21 cellular contexts compared by ENCODE assay signal in the genomic region with DNA sequence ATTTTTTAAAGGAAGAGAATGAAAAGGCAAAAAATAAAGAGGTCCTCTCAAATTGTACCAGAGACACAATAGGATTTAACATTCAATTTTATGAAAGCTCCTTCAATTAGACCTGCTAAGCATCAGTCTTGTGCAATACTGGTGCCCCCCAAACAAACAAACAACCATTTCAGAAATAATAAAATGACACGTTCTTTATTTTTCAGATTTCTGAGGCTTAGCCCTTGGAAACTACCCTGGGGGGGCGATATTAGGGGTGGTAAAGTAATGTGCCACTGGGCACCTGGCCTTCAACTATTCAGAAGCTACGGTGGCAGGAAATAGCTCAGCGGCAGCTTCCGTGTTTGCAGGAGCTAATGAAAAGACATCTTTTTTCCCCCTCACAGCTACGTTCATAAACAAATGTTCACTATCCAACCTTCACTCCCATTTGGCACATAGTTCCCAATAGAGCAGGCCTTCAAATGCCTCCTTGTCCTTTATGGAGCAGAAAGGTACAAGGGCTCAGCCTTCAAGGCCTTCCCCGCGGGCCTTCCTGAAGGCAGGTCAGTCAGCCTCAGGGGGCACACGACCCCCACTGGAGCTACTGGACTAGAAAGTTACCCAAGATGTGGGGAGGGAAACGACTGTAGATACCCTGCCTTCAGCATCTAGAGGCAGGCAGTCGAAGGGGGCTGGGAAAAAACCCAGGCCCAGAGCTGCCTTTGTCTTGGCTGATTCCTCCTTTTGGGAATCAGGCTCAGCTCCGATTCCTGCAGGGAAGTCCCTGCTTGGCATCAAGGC. TPM values are rescaled to one million over a fixed set of nuclear protein-coding genes. Genes with fewer than 3 reads are reported as not detected.
DNase-seq lines count a peak whose midpoint lies in the region; ATAC-seq, FAIRE-seq and TF ChIP-seq lines count a peak whose summit lies in the region.
"Had no signal": no experiment of that assay in that cellular context is flagged by ENCODE, and none has a peak within 500 bp of the region (broad histone marks: within the 10 kb centered on the region; RNA-seq: fewer than 3 reads in every experiment).

No MANE protein-coding gene starts in this region.

- peaks cover 7% of the 10 kb centered on the region; the same call in 1 of the 2 replicates for H3K27me3 Mint-ChIP-seq in H9 (ENCODE audit: low read depth)

- TF ChIP-seq EP300 in H1 (IDR thresholded peaks at IDR 0.05; ENCODE audit: borderline replicate concordance in 1 of 2, low read depth in 2 of 2, low read length in 2 of 2): no peak

- H3K23ac ChIP-seq in H9 (ENCODE audit: insufficient read length, low read depth, low read length) (no peak overlapping the region), H1 (ENCODE audit: insufficient read length) (no peak overlapping the region)

- H3K56ac ChIP-seq in H9 (ENCODE audit: insufficient read length, low read depth, low read length) (no peak overlapping the region), H1 (replicated peaks; ENCODE audit: insufficient read length, low read depth, low read length) (no peak overlapping the region)

- H3K79me1 ChIP-seq in H9 (ENCODE audit: insufficient read depth, low read depth, low read length, poor library complexity, severe bottlenecking) (no peaks in the 10 kb centered on the region), H1 (ENCODE audit: low read depth, low read length) (no peaks in the 10 kb centered on the region)

- H3K36me3 ChIP-seq in SJCRH30 (no peaks in the 10 kb centered on the region), H1 (ENCODE audit: control insufficient read depth in 2 of 4, insufficient read depth in 4 of 4, low read length in 3 of 4) (no peaks in the 10 kb centered on the region)
- H3K36me3 ChIP-seq: suprapubic skin had no signal

- peaks cover 12 to 16% of the 10 kb centered on the region in 2 experiments for H3K4me1 Mint-ChIP-seq in H9

- no peaks in the 10 kb centered on the region; the same call in 1 of the 2 replicates for H3K4me1 ChIP-seq in H9 (ENCODE audit: insufficient read depth, low read length)
- H3K4me1 ChIP-seq in SJCRH30: peaks cover 9% of the 10 kb centered on the region
- peaks cover 0 to 3% (median 2%) of the 10 kb centered on the region in 4 experiments; a peak in 3 of 7 replicates for H3K4me1 ChIP-seq in H1 (replicated peaks in 1 of 4; ENCODE audit: control insufficient read depth in 3 of 4, insufficient read depth in 4 of 4, low read length in 3 of 4)
- H3K4me1 ChIP-seq: suprapubic skin had no signal

- H3K9ac ChIP-seq in H9 (ENCODE audit: extremely low read depth, insufficient read length, low read length) (no peak overlapping the region), H1 (replicated peaks in 1 of 4; ENCODE audit: extremely low read depth in 1 of 4, low read depth in 3 of 4, low read length in 3 of 4) (no peak overlapping the region)

- no peaks in the 10 kb centered on the region for H3K36me3 Mint-ChIP-seq in H9 (ENCODE audit: insufficient read depth in 1 of 3, low read depth in 3 of 3)
- H3K36me3 Mint-ChIP-seq: activated CD4-positive, alpha-beta memory T cell treated with anti-CD3 and anti-CD28 coated beads for 36 hours had no signal

- no peak overlapping the region for H3K4me2 ChIP-seq in H9 (ENCODE audit: insufficient read depth, insufficient read length, low read length)
- H3K4me2 ChIP-seq in H1 (ENCODE audit: insufficient read depth in 1 of 2, low read depth in 2 of 2, low read length in 2 of 2): no peak overlapping the region

- no peaks in the 10 kb centered on the region for H3K27me3 ChIP-seq in H9 (ENCODE audit: insufficient read depth, low read length)
- H3K27me3 ChIP-seq in SJCRH30: no peaks in the 10 kb centered on the region
- no peaks in the 10 kb centered on the region for H3K27me3 ChIP-seq in H1 (replicated peaks in 1 of 4; ENCODE audit: control insufficient read depth in 3 of 4, extremely low read depth in 1 of 4, insufficient read depth in 3 of 4, low read length in 3 of 4)
- H3K27me3 ChIP-seq: suprapubic skin had no signal

- CTCF ChIA-PET in H1 (lab: Charles Lee; ENCODE audit: partially characterized antibody): interaction anchor here (0.9 to 5.7 kb wide), 6 partner anchors 10 to 87 kb away, joined by 3 to 34 read pairs (median 8); no protein-coding TSS in a partner anchor

- no peak overlapping the region for H2BK20ac ChIP-seq in H9 (ENCODE audit: low read depth, low read length, poor library complexity, severe bottlenecking)
- H2BK20ac ChIP-seq in H1 (ENCODE audit: low read length): no peak overlapping the region

- H2BK120ac ChIP-seq in H9 (ENCODE audit: low read depth, low read length, poor library complexity, severe bottlenecking) (no peak overlapping the region), H1 (replicated peaks; ENCODE audit: low read depth, low read length) (no peak overlapping the region)

- H3K18ac ChIP-seq in H9 (ENCODE audit: insufficient read length, low read depth, low read length) (no peak overlapping the region), H1 (ENCODE audit: extremely low read depth, low read length) (peak overlapping the region; percentile 71; the same call in 1 of the 2 replicates)

- no peak overlapping the region; a peak in 1 of 7 replicates for H3K27ac Mint-ChIP-seq in H9
- H3K27ac Mint-ChIP-seq: activated CD4-positive, alpha-beta memory T cell treated with anti-CD3 and anti-CD28 coated beads for 36 hours; CD4-positive, alpha-beta T cell; nephron had no signal

- H3K14ac ChIP-seq in H9 (ENCODE audit: insufficient read depth, low read length) (no peak overlapping the region), H1 (ENCODE audit: insufficient read length) (no peak overlapping the region)

- H3K4me3 ChIP-seq in SJCRH30: peak overlapping the region; percentile 65
- H3K4me3 ChIP-seq in H1 (ENCODE audit: extremely low read depth in 1 of 4, insufficient read depth in 2 of 4, low read depth in 3 of 4, low read length in 4 of 4): no peak overlapping the region
- H3K4me3 ChIP-seq: suprapubic skin had no signal

- H3K9me3 ChIP-seq in H9 (ENCODE audit: control insufficient read depth, low read depth, low read length): no peaks in the 10 kb centered on the region
- H3K9me3 ChIP-seq in SJCRH30 (replicated peaks): no peaks in the 10 kb centered on the region
- H3K9me3 ChIP-seq in H1 (ENCODE audit: insufficient read depth in 2 of 2, low read depth in 1 of 2, low read length in 1 of 2): no peaks in the 10 kb centered on the region
- H3K9me3 ChIP-seq: suprapubic skin had no signal

- TF ChIP-seq POLR2A in H1 (IDR thresholded peaks at IDR 0.05; ENCODE audit: control extremely low read depth in 1 of 2, low read depth in 2 of 2, low read length in 2 of 2): no peak

- no peak for FAIRE-seq in H1 (lab: Jason Lieb, UNC)
- FAIRE-seq: colon, endometrium had no signal

- H3K23me2 ChIP-seq in H9 (ENCODE audit: insufficient read length, low read depth, low read length, poor library complexity, severe bottlenecking): no peaks in the 10 kb centered on the region
- no peaks in the 10 kb centered on the region for H3K23me2 ChIP-seq in H1 (ENCODE audit: low read depth, low read length)

- H3K27ac ChIP-seq in H9 (ENCODE audit: insufficient read length, low read depth, low read length): no peak overlapping the region
- H3K27ac ChIP-seq in SJCRH30: peak overlapping the region; percentile 98
- H3K27ac ChIP-seq in H1 (ENCODE audit: low read depth, low read length): no peak overlapping the region
- H3K27ac ChIP-seq: HL-60, suprapubic skin had no signal

- no peak for DNase-seq in H9
- peak; percentile 49 to 70 for DNase-seq in SJCRH30
- DNase-seq in H1 (ENCODE audit: low read depth in 1 of 2, low spot score in 2 of 2): no peak
- DNase-seq in retina: peak; percentile 45
- no peak for DNase-seq in GM19238 (ENCODE audit: insufficient read length, low spot score)
- DNase-seq in stimulated activated naive CD4-positive, alpha-beta T cell (lab: John Stamatoyannopoulos, UW): no peak
- no peak for DNase-seq in iPS-NIHi11 (ENCODE audit: low spot score)
- DNase-seq: activated CD4-positive, alpha-beta memory T cell treated with anti-CD3 and anti-CD28 coated beads for 36 hours; activated effector memory CD4-positive, alpha-beta T cell treated with Interleukin-2 at 50 U/mL for 16 hours; CD4-positive, alpha-beta T cell; DMS 273 treated with DMSO at 0.1 percent for 48 hours; NCI-H1417 treated with DMSO at 0.1 percent for 48 hours; posterior cingulate gyrus had no signal

- H2AFZ ChIP-seq in H9 (ENCODE audit: low read length): peak overlapping the region; percentile 73
- H2AFZ ChIP-seq in H1 (ENCODE audit: low read length): peak overlapping the region; percentile 24

- no peak overlapping the region for H2BK5ac ChIP-seq in H9 (ENCODE audit: insufficient read length, low read length)
- H2BK5ac ChIP-seq in H1 (ENCODE audit: low read depth, low read length): no peak overlapping the region

- H2BK15ac ChIP-seq in H9 (ENCODE audit: low read depth, low read length) (no peak overlapping the region), H1 (ENCODE audit: low read length) (0 out of 2 replicates have a peak overlapping the region, but pooled peaks have one; percentile 61)

- H3K4ac ChIP-seq in H9 (ENCODE audit: low read depth, low read length): no peak overlapping the region
- no peak overlapping the region for H3K4ac ChIP-seq in H1 (replicated peaks; ENCODE audit: insufficient read length, low read depth, low read length)

- no peak overlapping the region for H4K5ac ChIP-seq in H9 (ENCODE audit: insufficient read length, low read depth, low read length)
- no peak overlapping the region for H4K5ac ChIP-seq in H1 (ENCODE audit: insufficient read length, low read depth, low read length)

- H2BK12ac ChIP-seq in H9 (ENCODE audit: insufficient read length, low read depth, low read length): no peak overlapping the region
- 0 out of 2 replicates have a peak overlapping the region, but pooled peaks have one; percentile 27 for H2BK12ac ChIP-seq in H1 (ENCODE audit: low read depth, low read length)

- no peak overlapping the region for H3K4me3 Mint-ChIP-seq in H9
- H3K4me3 Mint-ChIP-seq: activated CD4-positive, alpha-beta memory T cell treated with anti-CD3 and anti-CD28 coated beads for 36 hours; CD4-positive, alpha-beta T cell; nephron had no signal

- no peaks in the 10 kb centered on the region for H3K79me2 ChIP-seq in H9 (ENCODE audit: insufficient read depth, low read length)
- no peaks in the 10 kb centered on the region for H3K79me2 ChIP-seq in H1 (ENCODE audit: control insufficient read depth in 1 of 2, insufficient read depth in 2 of 2, low read length in 2 of 2)

- POLR2A ChIA-PET in H1 (lab: Charles Lee; ENCODE audit: partially characterized antibody): interaction anchor here (0.6 to 0.7 kb wide), 2 partner anchors 62 to 580 kb away, joined by 3 to 4 read pairs; no protein-coding TSS in a partner anchor

- WGBS in H9 (ENCODE audit: extremely low coverage, insufficient read length, low lambda C conversion rate): no CpG with 5 or more reads among the region's 12 CpGs
- WGBS in H1 (ENCODE audit: extremely low coverage in 1 of 2, insufficient coverage in 1 of 2, insufficient read length in 1 of 2, insufficient replicate concordance in 2 of 2, low coverage in 1 of 2, low lambda C conversion rate in 2 of 2, missing lambda C conversion rate in 1 of 2), 2 experiments: 80% methylated on average over 12 of the region's 12 CpGs; no CpG with 5 or more reads in 1 of the 2 experiments

- TF ChIP-seq RAD21 in H1 (IDR thresholded peaks at IDR 0.05 in 1 of 2, conservative IDR thresholded peaks at IDR 0.05 in 1 of 2; ENCODE audit: low read depth in 2 of 2, low read length in 2 of 2): no peak

- no peak overlapping the region for H2AK5ac ChIP-seq in H9 (ENCODE audit: insufficient read length, low read length)
- H2AK5ac ChIP-seq in H1 (ENCODE audit: low read depth, low read length): no peak overlapping the region

- no peak overlapping the region for H4K8ac ChIP-seq in H9 (replicated peaks; ENCODE audit: insufficient read length, low read depth, low read length)
- H4K8ac ChIP-seq in H1 (ENCODE audit: extremely low read depth, insufficient read depth, low read length): 0 out of 2 replicates have a peak overlapping the region, but pooled peaks have one; percentile 19

- H3T11ph ChIP-seq in H9 (ENCODE audit: low read length): no peak overlapping the region

- TF ChIP-seq CTCF in H9 (conservative IDR thresholded peaks at IDR 0.05) (no peak), H1 (IDR thresholded peaks at IDR 0.05; ENCODE audit: control extremely low read depth in 1 of 3, insufficient read depth in 1 of 3, low read depth in 1 of 3, low read length in 3 of 3) (no peak)

- ATAC-seq in GM18868 (IDR thresholded peaks at IDR 0.05; ENCODE audit: unreplicated experiment): no peak

- no peaks in the 10 kb centered on the region for H3K9me3 Mint-ChIP-seq in H9
- H3K9me3 Mint-ChIP-seq: activated CD4-positive, alpha-beta memory T cell treated with anti-CD3 and anti-CD28 coated beads for 36 hours; CD4-positive, alpha-beta T cell; HFFc6; nephron had no signal

- no peak overlapping the region for H4K91ac ChIP-seq in H9 (ENCODE audit: insufficient read length, low read depth, low read length)
- H4K91ac ChIP-seq in H1 (replicated peaks; ENCODE audit: insufficient read length, low read length): no peak overlapping the region

- no peaks in the 10 kb centered on the region for H4K20me1 ChIP-seq in H9 (ENCODE audit: control insufficient read depth, insufficient read depth, insufficient read length)
- no peaks in the 10 kb centered on the region for H4K20me1 ChIP-seq in H1 (replicated peaks in 1 of 2; ENCODE audit: control insufficient read depth in 1 of 2, insufficient read depth in 2 of 2, low read length in 2 of 2)

RNA-seq across cellular contexts. Expression of gene TBX4, which starts 44.1 kb away (rescaled TPM):
- total RNA-seq in H9 (2021): not detected in 2 replicates
- total RNA-seq in SJCRH30 (2014; rRNA removed; shearing (Covaris generic)): 0.35 and 0.42 TPM in 2 replicates
- total RNA-seq in H1 (2021; fragmentation: NEBNext Ultra II Directional; extraction: Animal tissue kit (Norgen Biotek cat#: 25700)): not detected in 2 replicates
- 0.02 TPM in 1 of 2 replicates, not detected in the other for polyA plus RNA-seq in H1 (2011; rRNA removed)
- not detected for polyA plus RNA-seq in H1 (2011; cell fraction: cytosol; rRNA removed)
- not detected for polyA plus RNA-seq in H1 (2011; cell fraction: nucleus; rRNA removed)
- polyA plus RNA-seq in H1 (2012, experiment 1 of 2): 0.15 to 0.34 TPM in 2 of 4 replicates, not detected in the others
- polyA plus RNA-seq in H1 (2012, experiment 2 of 2): 0.04 TPM
- polyA plus RNA-seq in H1 (2013, experiment 1 of 2): not detected
- polyA plus RNA-seq in H1 (2013, experiment 2 of 2): 0.02 TPM
- not detected in 2 replicates for polyA minus RNA-seq in H1 (2011; rRNA and poly(A)+ RNA removed)
- not detected for polyA minus RNA-seq in H1 (2011; cell fraction: cytosol; rRNA and poly(A)+ RNA removed)
- not detected for polyA minus RNA-seq in H1 (2011; cell fraction: nucleus; rRNA and poly(A)+ RNA removed)
- total RNA-seq: activated CD4-positive, alpha-beta memory T cell treated with anti-CD3 and anti-CD28 coated beads for 36 hours; CD4-positive, alpha-beta T cell; glomerular endothelial cell had no signal

Comparison
In these comparisons a context has a peak if more than half of its experiments do, and no peak if none do; other contexts are left out.
1. DNase-seq: peak in SJCRH30 (2 of 2) and retina (single experiment); none in H9 (single experiment), H1 (0 of 2), GM19238 (single experiment), stimulated activated naive CD4-positive, alpha-beta T cell (0 of 6) and iPS-NIHi11 (single experiment).